In genomic region chr16:77414752-77415231, GRCh38 we compare ENCODE assay signal across 25 cellular contexts. TPM values are rescaled to one million over a fixed set of nuclear protein-coding genes. Genes with fewer than 3 reads are reported as not detected.
DNase-seq lines count a peak whose midpoint lies in the region; TF ChIP-seq lines count a peak whose summit lies in the region.
"Had no signal": no experiment of that assay in that cellular context is flagged by ENCODE, and none has a peak within 500 bp of the region (broad histone marks: within the 10 kb centered on the region; RNA-seq: fewer than 3 reads in every experiment).

No MANE protein-coding gene starts in this region.

- no peak overlapping the region for H3K4me2 ChIP-seq in mammary epithelial cell (ENCODE audit: insufficient read depth, low read depth, low read length)

- WGBS in mammary epithelial cell (ENCODE audit: low coverage, missing lambda C conversion rate) = 95% methylated on average over 2 of the region's 2 CpGs

- no peaks in the 10 kb centered on the region for H3K27me3 ChIP-seq in mammary epithelial cell (ENCODE audit: insufficient read depth, low read length)
- H3K27me3 ChIP-seq: heart right ventricle, left lung, ovary, right lobe of liver, upper lobe of left lung had no signal

- H3K36me3 ChIP-seq in mammary epithelial cell (ENCODE audit: insufficient read depth, low read length) = no peaks in the 10 kb centered on the region
- H3K36me3 ChIP-seq: heart right ventricle, left lung, ovary, right lobe of liver, upper lobe of left lung had no signal

- no TSS peak for BruUV-seq in mammary epithelial cell (replicated peaks; lab: Mats Ljungman, UMichigan)

- no peaks in the 10 kb centered on the region for H4K20me1 ChIP-seq in mammary epithelial cell (ENCODE audit: insufficient read depth, low read length)

- no peaks in the 10 kb centered on the region for H3K4me1 ChIP-seq in mammary epithelial cell (ENCODE audit: insufficient read depth, low read length)
- H3K4me1 ChIP-seq: heart right ventricle, left lung, right lobe of liver, upper lobe of left lung had no signal

- no peaks in the 10 kb centered on the region for H3K79me2 ChIP-seq in mammary epithelial cell (ENCODE audit: insufficient read depth, low read length)

- TF ChIP-seq CTCF in mammary epithelial cell (conservative IDR thresholded peaks at IDR 0.05 in 1 of 2, IDR thresholded peaks at IDR 0.05 in 1 of 2; ENCODE audit: extremely low read depth in 1 of 2, insufficient read depth in 1 of 2, low read depth in 1 of 2, low read length in 2 of 2) = no peak

- DNase-seq in NCI-H345 (lab: John Stamatoyannopoulos, UW) = peak; percentile 27
- DNase-seq in NCI-H345 treated with DMSO at 0.1 percent for 48 hours (lab: John Stamatoyannopoulos, UW; ENCODE audit: unreplicated experiment) = no peak
- peak; percentile 45 for DNase-seq in NCI-H69 (lab: John Stamatoyannopoulos, UW)
- DNase-seq in mammary epithelial cell = peak; percentile 32
- peak; percentile 44 for DNase-seq in renal cortical epithelial cell (ENCODE audit: low read depth)
- no peak for DNase-seq in retina
- no peak for DNase-seq in activated CD8-positive, alpha-beta memory T cell treated with anti-CD3 and anti-CD28 coated beads, Interleukin-2, amount 50 U/mL, for 48 hours
- no peak for DNase-seq in pons (ENCODE audit: low spot score)
- DNase-seq: 8988T; activated CD4-positive, alpha-beta T cell treated with anti-CD3 and anti-CD28 coated beads, Interleukin-2, amount 10 ng/mL, durations not matched to agents 24 days and 14 days; activated naive CD8-positive, alpha-beta T cell treated with anti-CD3 and anti-CD28 coated beads, Interleukin-2, amount 10 ng/mL, durations not matched to agents 7 days and 5 days; heart right ventricle; left lung; midbrain; NCI-H146; NK-92 treated with Interleukin-12 subunit alpha and Interleukin-12 subunit beta, amount 100 ng/mL, for 24 hours; ovary; right lobe of liver; upper lobe of left lung had no signal

- intact Hi-C loops in mammary epithelial cell (cut with micrococcal nuclease) = no loop called here

- H3K4me3 ChIP-seq in mammary epithelial cell (replicated peaks in 1 of 3; ENCODE audit: insufficient read depth in 1 of 3, low read depth in 2 of 3, low read length in 3 of 3) = no peak overlapping the region
- H3K4me3 ChIP-seq: heart right ventricle, left lung, ovary, right lobe of liver, SK-N-MC, upper lobe of left lung had no signal

- H2AFZ ChIP-seq in mammary epithelial cell (ENCODE audit: low read depth, low read length) = no peak overlapping the region

- CTCF ChIA-PET in mammary epithelial cell (lab: Charles Lee; ENCODE audit: low non-redundant PET) = no interaction called here

- no peak overlapping the region for H3K9ac ChIP-seq in mammary epithelial cell (ENCODE audit: insufficient read depth, low read length)

- dilution Hi-C loops in mammary epithelial cell (cut with HindIII; ENCODE audit: low sequenced_read_pairs) = no loop called here

- H3K27ac ChIP-seq in mammary epithelial cell (ENCODE audit: insufficient read depth, low read depth, low read length) = no peak overlapping the region
- H3K27ac ChIP-seq: heart right ventricle, left lung, ovary, right lobe of liver, SK-N-MC, upper lobe of left lung, VCaP had no signal

- no peaks in the 10 kb centered on the region for H3K9me3 ChIP-seq in mammary epithelial cell (replicated peaks; ENCODE audit: insufficient read depth, low read length)
- H3K9me3 ChIP-seq: heart right ventricle, left lung, ovary, right lobe of liver, upper lobe of left lung had no signal

- in situ Hi-C loops in mammary epithelial cell (cut with MboI; ENCODE audit: low sequenced_read_pairs in 2 of 2) = no loop called here

RNA-seq across cellular contexts. Expression of gene ADAMTS18, which starts 20.0 kb away (rescaled TPM):
- under 1 TPM in 1 of 2 donors, not detected in 1; under 0.01 TPM for total RNA-seq in mammary epithelial cell
- polyA plus RNA-seq in mammary epithelial cell = not detected
- polyA minus RNA-seq in mammary epithelial cell = not detected
- 0.10 and 0.17 TPM in 2 replicates for total RNA-seq in renal cortical epithelial cell
- total RNA-seq: activated CD4-positive, alpha-beta T cell treated with anti-CD3 and anti-CD28 coated beads, Interleukin-2, amount 10 ng/mL, durations not matched to agents 24 days and 14 days; activated naive CD8-positive, alpha-beta T cell treated with anti-CD3 and anti-CD28 coated beads, Interleukin-2, amount 10 ng/mL, durations not matched to agents 7 days and 5 days; activated T-helper 2 cell treated with anti-CD3 and anti-CD28 coated beads, Interferon-gamma antibody, Interleukin-2, Interleukin-4, amounts not matched to agents 10 μg/mL and 5 μg/mL and 100 μg/mL, durations not matched to agents 14 hours and 24 hours and 36 hours; fibroblast of villous mesenchyme; natural killer cell treated with Interleukin-12 subunit alpha and Interleukin-12 subunit beta and Interleukin-15 and Interleukin-18, amount 100 ng/mL, for 72 hours; right lobe of liver; RPMI7951 had no signal

Comparison
In these comparisons a context has a peak if more than half of its experiments do, and no peak if none do; other contexts are left out.
1. DNase-seq: peak in NCI-H345 (single experiment), NCI-H69 (single experiment), mammary epithelial cell (single experiment) and renal cortical epithelial cell (single experiment); none in NCI-H345 treated with DMSO at 0.1 percent for 48 hours (single experiment), retina (single experiment), activated CD8-positive, alpha-beta memory T cell treated with anti-CD3 and anti-CD28 coated beads, Interleukin-2, amount 50 U/mL, for 48 hours (single experiment) and pons (single experiment).